ENCODE assay signal across 19 cellular contexts in genomic region chr2:127365211-127365643, GRCh38. TPM values are rescaled to one million over a fixed set of nuclear protein-coding genes. Genes with fewer than 3 reads are reported as not detected.
DNase-seq lines count a peak whose midpoint lies in the region; ATAC-seq, FAIRE-seq and TF ChIP-seq lines count a peak whose summit lies in the region.
"Had no signal": no experiment of that assay in that cellular context is flagged by ENCODE, and none has a peak within 500 bp of the region (broad histone marks: within the 10 kb centered on the region; RNA-seq: fewer than 3 reads in every experiment).

No MANE protein-coding gene starts in this region.

- POLR2A ChIA-PET in T-cell (lab: Charles Lee) = interaction anchor here (0.5 to 0.9 kb wide), 3 partner anchors 15 to 94 kb away, joined by 3 to 4 read pairs (median 4); no protein-coding TSS in a partner anchor

- H3K9me3 Mint-ChIP-seq in T-cell = peaks cover 0 to 3% (median 2%) of the 10 kb centered on the region in 3 donors
- peaks cover 3% of the 10 kb centered on the region for H3K9me3 Mint-ChIP-seq in stimulated activated memory B cell treated with anti-CD40 and anti-IgM and Interleukin-4, amounts not matched to agents 10 μg/mL and 1 μg/mL and 100 μg/mL, for 72 hours

- peaks cover 0 to 7% of the 10 kb centered on the region in 2 donors for H3K4me1 ChIP-seq in kidney (ENCODE audit: control insufficient read depth in 1 of 2, insufficient read depth in 1 of 2, low read depth in 1 of 2, low read length in 2 of 2)
- H3K4me1 ChIP-seq: breast epithelium had no signal

- CTCF ChIA-PET in T-cell (lab: Charles Lee) = interaction anchor here (1.0 to 2.2 kb wide), 4 partner anchors 15 to 114 kb away, joined by 3 to 5 read pairs (median 4); no protein-coding TSS in a partner anchor

- H3K27ac Mint-ChIP-seq in T-cell = peak overlapping the region in 1 of 2 donors; percentile 75
- H3K27ac Mint-ChIP-seq in stimulated activated memory B cell treated with anti-CD40 and anti-IgM and Interleukin-4, amounts not matched to agents 10 μg/mL and 1 μg/mL and 100 μg/mL, for 72 hours = peak overlapping the region; percentile 14

- no peaks in the 10 kb centered on the region for H3K36me3 ChIP-seq in kidney (ENCODE audit: control insufficient read depth in 1 of 2, insufficient read depth in 2 of 2, low read length in 2 of 2)
- H3K36me3 ChIP-seq: breast epithelium had no signal

- TF ChIP-seq CTCF in kidney (IDR thresholded peaks at IDR 0.05; ENCODE audit: borderline replicate concordance, extremely low read depth, insufficient read depth) = no peak

- no peak for FAIRE-seq in kidney (lab: Jason Lieb, UNC)

- no peak overlapping the region for H3K4me3 ChIP-seq in kidney (ENCODE audit: low read length in 2 of 2)
- H3K4me3 ChIP-seq: breast epithelium had no signal

- intact Hi-C loops in Right ventricle myocardium superior (cut with DNase I) = no loop called here
- intact Hi-C loops in cardiac septum (cut with DNase I) = no loop called here
- intact Hi-C loops in kidney (cut with DNase I) = no loop called here

- no peak overlapping the region for H3K27ac ChIP-seq in kidney (ENCODE audit: low read depth in 2 of 2, low read length in 2 of 2)
- H3K27ac ChIP-seq: breast epithelium had no signal

- H3K4me1 Mint-ChIP-seq in T-cell = peaks cover 62 to 77% (median 70%) of the 10 kb centered on the region in 3 donors
- H3K4me1 Mint-ChIP-seq in stimulated activated memory B cell treated with anti-CD40 and anti-IgM and Interleukin-4, amounts not matched to agents 10 μg/mL and 1 μg/mL and 100 μg/mL, for 72 hours = peaks cover 61% of the 10 kb centered on the region

- peak; percentile 25 for ATAC-seq in Right ventricle myocardium superior (ENCODE audit: poor library complexity)
- peak; percentile 33 to 58 (median 49) for ATAC-seq in T-cell (replicated peaks in 1 of 4)
- no peak for ATAC-seq in stimulated activated memory B cell treated with anti-CD40 and anti-IgM and Interleukin-4, amounts not matched to agents 10 μg/mL and 1 μg/mL and 100 μg/mL, for 72 hours
- ATAC-seq in GM21390 (IDR thresholded peaks at IDR 0.05; ENCODE audit: unreplicated experiment) = no peak
- ATAC-seq in GM21367 (IDR thresholded peaks at IDR 0.05; ENCODE audit: unreplicated experiment) = no peak
- ATAC-seq: stimulated activated naive B cell treated with anti-CD40 and anti-IgM and Interleukin-4, amounts not matched to agents 10 μg/mL and 1 μg/mL and 100 μg/mL, for 72 hours had no signal

- DNase-seq in Right ventricle myocardium superior (no peak), cardiac septum (ENCODE audit: low spot score) (no peak), T-cell (no peak), iPS-NIHi7 (ENCODE audit: extremely low spot score) (peak; percentile 25), kidney (no peak)
- DNase-seq: activated CD4-positive, alpha-beta T cell treated with anti-CD3 and anti-CD28 coated beads for 48 hours; activated gamma-delta T cell; EL; KBM-7; mesenchymal stem cell; NCI-H187; NK-92 treated with Interleukin-12 subunit alpha and Interleukin-12 subunit beta, amount 100 ng/mL, for 24 hours; stimulated activated CD4-positive, alpha-beta T cell treated with anti-CD3 and anti-CD28 coated beads, Interleukin-2, amount 100 ng/mL, for 24 hours; stimulated activated naive B cell treated with anti-CD40 and anti-IgM and Interleukin-4, amounts not matched to agents 10 μg/mL and 1 μg/mL and 100 μg/mL, for 72 hours had no signal

- peaks cover 7% of the 10 kb centered on the region for H3K36me3 Mint-ChIP-seq in T-cell
- peaks cover 9% of the 10 kb centered on the region for H3K36me3 Mint-ChIP-seq in stimulated activated memory B cell treated with anti-CD40 and anti-IgM and Interleukin-4, amounts not matched to agents 10 μg/mL and 1 μg/mL and 100 μg/mL, for 72 hours

- H3K4me3 Mint-ChIP-seq in T-cell = no peak overlapping the region
- H3K4me3 Mint-ChIP-seq in stimulated activated memory B cell treated with anti-CD40 and anti-IgM and Interleukin-4, amounts not matched to agents 10 μg/mL and 1 μg/mL and 100 μg/mL, for 72 hours = no peak overlapping the region
- H3K4me3 Mint-ChIP-seq: stimulated activated naive B cell treated with anti-CD40 and anti-IgM and Interleukin-4, amounts not matched to agents 10 μg/mL and 1 μg/mL and 100 μg/mL, for 72 hours had no signal

- no peaks in the 10 kb centered on the region for H3K9me3 ChIP-seq in kidney (ENCODE audit: control insufficient read depth in 1 of 2, low read length in 2 of 2)

- H3K27me3 Mint-ChIP-seq in T-cell = no peaks in the 10 kb centered on the region
- H3K27me3 Mint-ChIP-seq in stimulated activated memory B cell treated with anti-CD40 and anti-IgM and Interleukin-4, amounts not matched to agents 10 μg/mL and 1 μg/mL and 100 μg/mL, for 72 hours = no peaks in the 10 kb centered on the region
- H3K27me3 Mint-ChIP-seq: stimulated activated naive B cell treated with anti-CD40 and anti-IgM and Interleukin-4, amounts not matched to agents 10 μg/mL and 1 μg/mL and 100 μg/mL, for 72 hours had no signal

- no peak overlapping the region for H3K9ac ChIP-seq in kidney (ENCODE audit: low read length in 2 of 2)

RNA-seq across cellular contexts. Expression of gene MAP3K2, which starts 22.5 kb away (rescaled TPM):
- total RNA-seq in Right ventricle myocardium superior (22.5 TPM), cardiac septum (31.6 TPM), T-cell (10 to 100 TPM; 81.6 to 89.1 (median 83.2) TPM), kidney (65.3 TPM)
- 4.9 TPM for polyA plus RNA-seq in kidney (ENCODE audit: insufficient read depth, low read depth, low replicate concordance)

RNA-seq across cellular contexts. Expression of gene PROC, which starts 53.0 kb away (rescaled TPM):
- total RNA-seq in Right ventricle myocardium superior = not detected
- total RNA-seq in cardiac septum = not detected
- total RNA-seq in T-cell = under 1 TPM in 3 of 5 donors, not detected in 2; 0.20 to 0.76 (median 0.49) TPM
- 5.9 TPM for total RNA-seq in kidney
- polyA plus RNA-seq in kidney (ENCODE audit: insufficient read depth, low read depth, low replicate concordance) = 51.0 TPM
- total RNA-seq: breast epithelium, posterior vena cava had no signal

Comparison
In these comparisons a context has a peak if more than half of its experiments do, and no peak if none do; other contexts are left out.
1. ATAC-seq: peak in Right ventricle myocardium superior (single experiment) and T-cell (4 of 4); none in stimulated activated memory B cell treated with anti-CD40 and anti-IgM and Interleukin-4, amounts not matched to agents 10 μg/mL and 1 μg/mL and 100 μg/mL, for 72 hours (single experiment), GM21390 (single experiment) and GM21367 (single experiment).